1 cellular context compared by ENCODE assay signal in the genomic region with DNA sequence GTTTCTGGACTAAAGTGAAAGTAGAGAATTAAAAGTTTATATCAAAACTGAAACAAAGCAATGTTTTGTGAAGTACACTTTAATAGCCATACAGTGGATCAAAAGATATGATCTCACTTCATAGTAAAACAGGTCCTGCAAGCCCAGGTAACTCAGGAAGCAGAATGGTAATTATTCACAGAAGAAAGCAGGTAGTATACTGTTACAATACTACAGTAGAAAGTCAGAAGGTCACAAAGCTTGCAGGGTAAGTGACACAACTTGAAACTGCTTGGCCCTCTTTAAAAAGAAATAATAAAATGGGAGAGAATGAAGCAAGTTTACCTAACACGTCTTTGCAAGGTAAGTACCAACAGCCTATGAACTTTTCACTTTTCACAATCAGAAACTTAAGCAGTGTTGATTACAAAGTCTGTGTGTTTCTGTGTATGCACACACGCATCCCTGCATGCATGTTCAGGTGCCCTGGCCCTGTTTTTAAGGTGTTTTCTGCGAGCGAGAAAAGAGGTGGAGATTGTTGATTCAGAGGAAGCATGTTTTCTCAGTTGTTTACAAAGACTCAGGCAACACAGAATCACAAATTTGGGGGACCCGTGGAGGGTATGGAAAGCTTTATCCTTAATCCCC.
TF ChIP-seq lines count a peak whose summit lies in the region.

A gene (plus strand): TSS at position 226 of the 627 bp plus-strand sequence.

TF ChIP-seq in A549, 52 proteins besides CTCF, POLR2A, EP300 and RAD21 (continued from another document):
- TF ChIP-seq, protein P1, sequence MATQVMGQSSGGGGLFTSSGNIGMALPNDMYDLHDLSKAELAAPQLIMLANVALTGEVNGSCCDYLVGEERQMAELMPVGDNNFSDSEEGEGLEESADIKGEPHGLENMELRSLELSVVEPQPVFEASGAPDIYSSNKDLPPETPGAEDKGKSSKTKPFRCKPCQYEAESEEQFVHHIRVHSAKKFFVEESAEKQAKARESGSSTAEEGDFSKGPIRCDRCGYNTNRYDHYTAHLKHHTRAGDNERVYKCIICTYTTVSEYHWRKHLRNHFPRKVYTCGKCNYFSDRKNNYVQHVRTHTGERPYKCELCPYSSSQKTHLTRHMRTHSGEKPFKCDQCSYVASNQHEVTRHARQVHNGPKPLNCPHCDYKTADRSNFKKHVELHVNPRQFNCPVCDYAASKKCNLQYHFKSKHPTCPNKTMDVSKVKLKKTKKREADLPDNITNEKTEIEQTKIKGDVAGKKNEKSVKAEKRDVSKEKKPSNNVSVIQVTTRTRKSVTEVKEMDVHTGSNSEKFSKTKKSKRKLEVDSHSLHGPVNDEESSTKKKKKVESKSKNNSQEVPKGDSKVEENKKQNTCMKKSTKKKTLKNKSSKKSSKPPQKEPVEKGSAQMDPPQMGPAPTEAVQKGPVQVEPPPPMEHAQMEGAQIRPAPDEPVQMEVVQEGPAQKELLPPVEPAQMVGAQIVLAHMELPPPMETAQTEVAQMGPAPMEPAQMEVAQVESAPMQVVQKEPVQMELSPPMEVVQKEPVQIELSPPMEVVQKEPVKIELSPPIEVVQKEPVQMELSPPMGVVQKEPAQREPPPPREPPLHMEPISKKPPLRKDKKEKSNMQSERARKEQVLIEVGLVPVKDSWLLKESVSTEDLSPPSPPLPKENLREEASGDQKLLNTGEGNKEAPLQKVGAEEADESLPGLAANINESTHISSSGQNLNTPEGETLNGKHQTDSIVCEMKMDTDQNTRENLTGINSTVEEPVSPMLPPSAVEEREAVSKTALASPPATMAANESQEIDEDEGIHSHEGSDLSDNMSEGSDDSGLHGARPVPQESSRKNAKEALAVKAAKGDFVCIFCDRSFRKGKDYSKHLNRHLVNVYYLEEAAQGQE (IDR thresholded peaks at IDR 0.05): no peak
- TF ChIP-seq BHLHE40 (IDR thresholded peaks at IDR 0.05; ENCODE audit: low read depth, low read length): no peak
- TF ChIP-seq, protein P2, sequence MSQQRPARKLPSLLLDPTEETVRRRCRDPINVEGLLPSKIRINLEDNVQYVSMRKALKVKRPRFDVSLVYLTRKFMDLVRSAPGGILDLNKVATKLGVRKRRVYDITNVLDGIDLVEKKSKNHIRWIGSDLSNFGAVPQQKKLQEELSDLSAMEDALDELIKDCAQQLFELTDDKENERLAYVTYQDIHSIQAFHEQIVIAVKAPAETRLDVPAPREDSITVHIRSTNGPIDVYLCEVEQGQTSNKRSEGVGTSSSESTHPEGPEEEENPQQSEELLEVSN (IDR thresholded peaks at IDR 0.05; ENCODE audit: borderline replicate concordance, low read depth): no peak
- TF ChIP-seq RARB (CRISPR knock-in tag; IDR thresholded peaks at IDR 0.05): no peak
- TF ChIP-seq KDM1A (IDR thresholded peaks at IDR 0.05; ENCODE audit: low read depth): no peak
- TF ChIP-seq EHF (CRISPR knock-in tag; IDR thresholded peaks at IDR 0.05): no peak
